In the genomic region with DNA sequence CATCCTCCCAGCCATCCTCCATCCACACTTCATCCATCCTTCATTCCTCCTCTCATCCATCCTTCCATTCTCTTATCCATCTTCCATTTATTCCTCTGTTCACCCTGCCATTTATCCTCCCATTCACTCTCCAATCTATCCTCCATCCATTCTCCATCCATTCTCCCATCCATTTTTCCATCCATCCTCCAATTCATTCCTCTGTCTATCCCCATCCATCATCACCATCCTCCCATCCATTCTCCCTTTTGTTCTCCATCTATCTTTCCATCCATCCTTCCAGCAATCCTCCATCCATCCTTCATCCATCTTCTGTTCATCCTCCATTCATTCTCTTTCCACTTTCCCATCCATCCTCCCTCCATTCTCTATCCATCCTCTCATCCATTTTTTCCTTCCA, we compare ENCODE assay signal across 10 cellular contexts. TPM values are rescaled to one million over a fixed set of nuclear protein-coding genes. Genes with fewer than 3 reads are reported as not detected.
"Had no signal": no experiment of that assay in that cellular context is flagged by ENCODE, and none has a peak within 500 bp of the region (broad histone marks: within the 10 kb centered on the region; RNA-seq: fewer than 3 reads in every experiment).

No MANE protein-coding gene starts in this region.

- H3K9ac ChIP-seq: GM23248 had no signal

- ATAC-seq: HCT116, K562 had no signal

- H2AFZ ChIP-seq: GM23248 had no signal

- H3K4me3 ChIP-seq: GM23248, HAP-1, K562 had no signal

- FAIRE-seq: HTR-8/SVneo, K562 had no signal

- H3K27ac ChIP-seq: GM23248 had no signal

- H3K4me1 ChIP-seq: HAP-1 had no signal

- DNase-seq: GM23248, GOT3, H7, KG1 had no signal

- H3K36me3 ChIP-seq: HAP-1 had no signal

RNA-seq across cellular contexts. Expression of gene IGLL1, which starts 28.7 kb away (rescaled TPM):
- total RNA-seq: GM23248, H4, H7, HT-29 had no signal
- polyA plus RNA-seq: GM23248 had no signal
